In genomic region chr16:51151951-51152663, GRCh38 we compare ENCODE assay signal across 1 cellular context.
TF ChIP-seq lines count a peak whose summit lies in the region.

No MANE protein-coding gene starts in this region.

TF ChIP-seq in HepG2, 621 proteins besides CTCF, POLR2A, EP300 and RAD21 (continued from another document and continues in another):
- TF ChIP-seq CHD2 (IDR thresholded peaks at IDR 0.05; ENCODE audit: low read depth, low read length) = peak; percentile 42; the same call in 1 of the 2 replicates
- TF ChIP-seq ZNF800 (CRISPR knock-in tag; IDR thresholded peaks at IDR 0.05) = no peak
- no peak for TF ChIP-seq DNMT3B (CRISPR knock-in tag; conservative IDR thresholded peaks at IDR 0.05)
- TF ChIP-seq ZNF598 (CRISPR knock-in tag; IDR thresholded peaks at IDR 0.05; ENCODE audit: borderline replicate concordance) = no peak
- 0 out of 2 replicates have a peak, but pooled peaks have one; percentile 36 for TF ChIP-seq ISX (CRISPR knock-in tag; conservative IDR thresholded peaks at IDR 0.05)
- TF ChIP-seq HNRNPK (IDR thresholded peaks at IDR 0.05; ENCODE audit: low read depth, low read length, poor library complexity, severe bottlenecking) = peak; percentile 54
- peak; percentile 32; the same call in 1 of the 2 replicates for TF ChIP-seq ZNF639 (CRISPR knock-in tag; conservative IDR thresholded peaks at IDR 0.05)
- TF ChIP-seq FOXK2 (IDR thresholded peaks at IDR 0.05) = no peak
- no peak for TF ChIP-seq SALL2 (CRISPR knock-in tag; IDR thresholded peaks at IDR 0.05)
- no peak for TF ChIP-seq ZNF282 (IDR thresholded peaks at IDR 0.05; ENCODE audit: partially characterized antibody)
- TF ChIP-seq KDM5B (CRISPR knock-in tag; IDR thresholded peaks at IDR 0.05; ENCODE audit: borderline replicate concordance) = no peak
- 0 out of 2 replicates have a peak, but pooled peaks have one; percentile 16 for TF ChIP-seq BRD4 (CRISPR knock-in tag; IDR thresholded peaks at IDR 0.05)
- no peak for TF ChIP-seq ZNF652 (CRISPR knock-in tag; IDR thresholded peaks at IDR 0.05; ENCODE audit: borderline replicate concordance, low read depth)
- TF ChIP-seq ZNF788 (CRISPR knock-in tag; IDR thresholded peaks at IDR 0.05; ENCODE audit: borderline replicate concordance) = peak; percentile 46; the same call in 1 of the 2 replicates
- TF ChIP-seq KLF6 (CRISPR knock-in tag; IDR thresholded peaks at IDR 0.05) = peak; percentile 28; the same call in 1 of the 2 replicates
- 0 out of 2 replicates have a peak, but pooled peaks have one; percentile 11 for TF ChIP-seq ZNF770 (CRISPR knock-in tag; IDR thresholded peaks at IDR 0.05)
- TF ChIP-seq MAFG (CRISPR knock-in tag; IDR thresholded peaks at IDR 0.05) = no peak
- TF ChIP-seq ZNF121 (CRISPR knock-in tag; IDR thresholded peaks at IDR 0.05) = 0 out of 2 replicates have a peak, but pooled peaks have one; percentile 20
- no peak for TF ChIP-seq ZSCAN25 (CRISPR knock-in tag; IDR thresholded peaks at IDR 0.05)
- no peak for TF ChIP-seq RORA (CRISPR knock-in tag; IDR thresholded peaks at IDR 0.05)
- TF ChIP-seq CREBL2 (CRISPR knock-in tag; IDR thresholded peaks at IDR 0.05; ENCODE audit: borderline replicate concordance) = no peak
- no peak; the same call in 1 of the 2 replicates for TF ChIP-seq ZSCAN21 (CRISPR knock-in tag; IDR thresholded peaks at IDR 0.05; ENCODE audit: borderline replicate concordance)
- TF ChIP-seq NFAT5 (CRISPR knock-in tag; IDR thresholded peaks at IDR 0.05) = 0 out of 2 replicates have a peak, but pooled peaks have one; percentile 11
- no peak for TF ChIP-seq ZNF576 (CRISPR knock-in tag; IDR thresholded peaks at IDR 0.05)
- peak; percentile 62 for TF ChIP-seq U2AF1 (optimal IDR thresholded peaks at IDR 0.05; ENCODE audit: low read depth, low read length)
- 0 out of 2 replicates have a peak, but pooled peaks have one; percentile 29 for TF ChIP-seq BCL3 (CRISPR knock-in tag; IDR thresholded peaks at IDR 0.05)
- TF ChIP-seq BHLHE40 (IDR thresholded peaks at IDR 0.05; ENCODE audit: low read length) = 0 out of 2 replicates have a peak, but pooled peaks have one; percentile 4
- TF ChIP-seq GATA4 (IDR thresholded peaks at IDR 0.05; ENCODE audit: borderline replicate concordance, low read depth) = no peak
- TF ChIP-seq NR2F2 (IDR thresholded peaks at IDR 0.05; ENCODE audit: borderline replicate concordance, low read depth) = no peak
- TF ChIP-seq HMG20B (CRISPR knock-in tag; conservative IDR thresholded peaks at IDR 0.05) = peak; percentile 43; the same call in 1 of the 2 replicates
- peak; percentile 56; the same call in 1 of the 2 replicates for TF ChIP-seq POLR2AphosphoS5 (IDR thresholded peaks at IDR 0.05; ENCODE audit: low read depth, low read length)
- TF ChIP-seq ZNF124 (CRISPR knock-in tag; IDR thresholded peaks at IDR 0.05) = no peak
- TF ChIP-seq GRHL1 (CRISPR knock-in tag; conservative IDR thresholded peaks at IDR 0.05) = no peak
- TF ChIP-seq TEAD3 (CRISPR knock-in tag; optimal IDR thresholded peaks at IDR 0.05; ENCODE audit: borderline replicate concordance) = peak; percentile 8
- TF ChIP-seq HCFC1 (IDR thresholded peaks at IDR 0.05; ENCODE audit: low read depth, low read length) = no peak
- 0 out of 2 replicates have a peak, but pooled peaks have one; percentile 56 for TF ChIP-seq ZBTB42 (CRISPR knock-in tag; IDR thresholded peaks at IDR 0.05)
- no peak; the same call in 1 of the 2 replicates for TF ChIP-seq ZNF691 (CRISPR knock-in tag; IDR thresholded peaks at IDR 0.05; ENCODE audit: borderline replicate concordance, low read depth)
- TF ChIP-seq NCOA1 (CRISPR knock-in tag; IDR thresholded peaks at IDR 0.05) = 0 out of 2 replicates have a peak, but pooled peaks have one; percentile 18
- peak; percentile 61; the same call in 1 of the 2 replicates for TF ChIP-seq ZNF558 (CRISPR knock-in tag; IDR thresholded peaks at IDR 0.05; ENCODE audit: borderline replicate concordance)
- TF ChIP-seq TAF15 (IDR thresholded peaks at IDR 0.05; ENCODE audit: low read depth, low read length, poor library complexity, severe bottlenecking) = no peak
- TF ChIP-seq KMT2A (CRISPR knock-in tag; IDR thresholded peaks at IDR 0.05) = 0 out of 2 replicates have a peak, but pooled peaks have one; percentile 17
- TF ChIP-seq ZNF20 (CRISPR knock-in tag; IDR thresholded peaks at IDR 0.05) = no peak
- TF ChIP-seq ZSCAN20 (CRISPR knock-in tag; IDR thresholded peaks at IDR 0.05; ENCODE audit: borderline replicate concordance) = peak; percentile 72; the same call in 1 of the 2 replicates
- 0 out of 2 replicates have a peak, but pooled peaks have one; percentile 28 for TF ChIP-seq GMEB1 (CRISPR knock-in tag; IDR thresholded peaks at IDR 0.05; ENCODE audit: borderline replicate concordance)
- TF ChIP-seq RNF2 (conservative IDR thresholded peaks at IDR 0.05; ENCODE audit: low read depth) = peak; percentile 63; the same call in 1 of the 2 replicates
